13 cellular contexts compared by ENCODE assay signal in genomic region chr7:47452295-47452694, GRCh38.
A peak's percentile ranks its signal among the peaks of the same experiment; 100 is the strongest.
DNase-seq lines count a peak whose midpoint lies in the region; ATAC-seq and TF ChIP-seq lines count a peak whose summit lies in the region.
"Had no signal": no experiment of that assay in that cellular context is flagged by ENCODE, and none has a peak within 500 bp of the region (broad histone marks: within the 10 kb centered on the region; RNA-seq: fewer than 3 reads in every experiment).

No MANE protein-coding gene starts in this region.

- no peaks in the 10 kb centered on the region for H3K27me3 Mint-ChIP-seq in MCF 10A (ENCODE audit: insufficient read depth, unreplicated experiment)
- H3K27me3 Mint-ChIP-seq: activated B cell treated with CpG ODN at 0.5 μM for 24 hours had no signal

- ATAC-seq in lower lobe of right lung, result peak in 1 of 2 donors; percentile 18
- ATAC-seq in HG03571 (IDR thresholded peaks at IDR 0.05; ENCODE audit: unreplicated experiment), result no peak
- no peak for ATAC-seq in GM18511 (IDR thresholded peaks at IDR 0.05; ENCODE audit: unreplicated experiment)

- peak overlapping the region; percentile 3 to 80 (median 68) for H3K9ac ChIP-seq in subcutaneous abdominal adipose tissue (ENCODE audit: low read length in 5 of 5)
- H3K9ac ChIP-seq in Karpas-422 (ENCODE audit: low read length), result no peak overlapping the region

- H4K20me1 ChIP-seq in PC-9 (ENCODE audit: insufficient read depth) (peaks cover 78% of the 10 kb centered on the region), Karpas-422 (ENCODE audit: insufficient read depth, low read depth, low read length) (no peaks in the 10 kb centered on the region)

- H3K4me1 ChIP-seq in PC-9 (replicated peaks; ENCODE audit: insufficient read depth), result peaks cover 91% of the 10 kb centered on the region
- H3K4me1 ChIP-seq in lower lobe of right lung, result peaks cover 47% of the 10 kb centered on the region
- H3K4me1 ChIP-seq in subcutaneous abdominal adipose tissue (ENCODE audit: control insufficient read depth in 5 of 5, insufficient read depth in 5 of 5, low read length in 5 of 5), result peaks cover 6 to 60% (median 50%) of the 10 kb centered on the region in 5 donors
- H3K4me1 ChIP-seq in Karpas-422 (ENCODE audit: low read length), result no peaks in the 10 kb centered on the region

- H3K4me2 ChIP-seq in PC-9 (peak overlapping the region; percentile 86), Karpas-422 (ENCODE audit: low read depth, low read length, poor library complexity, severe bottlenecking) (no peak overlapping the region)

- no peak for DNase-seq in PC-9
- DNase-seq in MCF 10A (ENCODE audit: unreplicated experiment), result no peak
- DNase-seq in lower lobe of right lung, result no peak
- no peak for DNase-seq in NCI-H524 (lab: John Stamatoyannopoulos, UW)
- no peak for DNase-seq in Karpas-422
- DNase-seq: activated B cell treated with CpG ODN at 0.5 μM for 24 hours; CD4-positive, alpha-beta memory T cell; NCI-H446 treated with DMSO at 0.1 percent for 48 hours; SIG-M5 had no signal

- H3K9me2 ChIP-seq in PC-9 (ENCODE audit: insufficient read depth) (no peaks in the 10 kb centered on the region), Karpas-422 (replicated peaks; ENCODE audit: insufficient read depth, low read length) (no peaks in the 10 kb centered on the region)

- H3K4me3 ChIP-seq in PC-9 (peak overlapping the region; percentile 58), lower lobe of right lung (peak overlapping the region; percentile 25), subcutaneous abdominal adipose tissue (ENCODE audit: low read depth in 1 of 5, low read length in 5 of 5) (peak overlapping the region; percentile 38 to 63 (median 44)), Karpas-422 (ENCODE audit: low read length) (no peak overlapping the region)
- H3K4me3 ChIP-seq: mucosa of descending colon had no signal

- POLR2A ChIA-PET in PC-9 (lab: Charles Lee; ENCODE audit: unreplicated experiment), result interaction anchor here (0.7 kb wide), 1 partner anchor 630 kb away, joined by 4 read pairs; no protein-coding TSS in a partner anchor
- POLR2A ChIA-PET in MCF 10A (lab: Yijun Ruan, JAX), result interaction anchor here (0.9 to 2.7 kb wide), 4 partner anchors 9 to 116 kb away, joined by 3 to 10 read pairs (median 4); no protein-coding TSS in a partner anchor

- H3K4me3 Mint-ChIP-seq in MCF 10A (ENCODE audit: unreplicated experiment), result peak overlapping the region; percentile 9
- H3K4me3 Mint-ChIP-seq: activated B cell treated with CpG ODN at 0.5 μM for 24 hours; CD4-positive, alpha-beta memory T cell had no signal

- H3K36me3 ChIP-seq in PC-9 (ENCODE audit: low read depth), result peaks cover 39% of the 10 kb centered on the region; the same call in 1 of the 2 replicates
- H3K36me3 ChIP-seq in lower lobe of right lung, result peaks cover 6% of the 10 kb centered on the region
- peaks cover 0 to 5% (median 0%) of the 10 kb centered on the region in 5 donors for H3K36me3 ChIP-seq in subcutaneous abdominal adipose tissue (ENCODE audit: control insufficient read depth in 5 of 5, insufficient read depth in 5 of 5, low read length in 5 of 5)
- no peaks in the 10 kb centered on the region for H3K36me3 ChIP-seq in Karpas-422 (ENCODE audit: insufficient read depth, low read length)

- no peaks in the 10 kb centered on the region for H3K36me3 Mint-ChIP-seq in MCF 10A (ENCODE audit: insufficient read depth, unreplicated experiment)
- H3K36me3 Mint-ChIP-seq: CD4-positive, alpha-beta memory T cell had no signal

- H3K27me3 ChIP-seq in PC-9 (ENCODE audit: insufficient read depth, low read depth) (no peaks in the 10 kb centered on the region), lower lobe of right lung (ENCODE audit: low read depth) (no peaks in the 10 kb centered on the region), subcutaneous abdominal adipose tissue (ENCODE audit: control insufficient read depth in 5 of 5, insufficient read depth in 4 of 5, low read length in 5 of 5) (no peaks in the 10 kb centered on the region), Karpas-422 (ENCODE audit: low read length) (no peaks in the 10 kb centered on the region)

- H3K79me2 ChIP-seq in PC-9 (ENCODE audit: low read depth) (peaks cover 88% of the 10 kb centered on the region), Karpas-422 (ENCODE audit: low read length) (peaks cover 73% of the 10 kb centered on the region)

- no peak overlapping the region for H2AFZ ChIP-seq in PC-9
- H2AFZ ChIP-seq in Karpas-422 (ENCODE audit: low read length), result no peak overlapping the region

- H3K9me3 Mint-ChIP-seq in MCF 10A (ENCODE audit: unreplicated experiment), result no peaks in the 10 kb centered on the region
- H3K9me3 Mint-ChIP-seq: activated B cell treated with CpG ODN at 0.5 μM for 24 hours had no signal

- peaks cover 41% of the 10 kb centered on the region for H3K4me1 Mint-ChIP-seq in MCF 10A (ENCODE audit: insufficient read depth, unreplicated experiment)
- H3K4me1 Mint-ChIP-seq: CD4-positive, alpha-beta memory T cell had no signal

- no peak for TF ChIP-seq CTCF in PC-9 (conservative IDR thresholded peaks at IDR 0.05)
- no peak for TF ChIP-seq CTCF in MCF 10A (IDR thresholded peaks at IDR 0.05; ENCODE audit: unreplicated experiment)
- no peak for TF ChIP-seq CTCF in lower lobe of right lung (IDR thresholded peaks at IDR 0.05)

- CTCF ChIA-PET in PC-9 (lab: Charles Lee) (no interaction called here), MCF 10A (lab: Yijun Ruan, JAX) (interaction anchor here (0.6 to 1.8 kb wide), 10 partner anchors 8 to 376 kb away, joined by 3 to 5 read pairs (median 4); no protein-coding TSS in a partner anchor)

- H3K9me3 ChIP-seq in PC-9 (ENCODE audit: insufficient read depth, low read depth) (no peaks in the 10 kb centered on the region), lower lobe of right lung (no peaks in the 10 kb centered on the region), subcutaneous abdominal adipose tissue (ENCODE audit: control insufficient read depth in 5 of 5, low read length in 5 of 5) (no peaks in the 10 kb centered on the region), Karpas-422 (ENCODE audit: low read length) (no peaks in the 10 kb centered on the region)
- H3K9me3 ChIP-seq: mucosa of descending colon had no signal

- intact Hi-C loops in PC-9 (cut with micrococcal nuclease; ENCODE audit: unreplicated experiment) (loop anchor here (2.0 kb wide), 1 partner anchor 91 kb away; no protein-coding TSS in a partner anchor), MCF 10A (cut with micrococcal nuclease) (loop anchor here (5.0 to 10.0 kb wide), 2 partner anchors 120 to 213 kb away; no protein-coding TSS in a partner anchor), lower lobe of right lung (cut with DNase I) (no loop called here)

- peaks cover 90% of the 10 kb centered on the region for H3F3A ChIP-seq in PC-9 (ENCODE audit: insufficient read depth, low read depth)

- BruUV-seq in PC-9 (replicated peaks; lab: Mats Ljungman, UMichigan), result no TSS peak
- BruUV-seq in MCF 10A (replicated peaks; lab: Mats Ljungman, UMichigan), result no TSS peak

- H3K27ac ChIP-seq in PC-9, result peak overlapping the region; percentile 83
- H3K27ac ChIP-seq in lower lobe of right lung, result peak overlapping the region; percentile 87
- H3K27ac ChIP-seq in subcutaneous abdominal adipose tissue (ENCODE audit: low read depth, low read length), result peak overlapping the region; percentile 97
- H3K27ac ChIP-seq in Karpas-422 (ENCODE audit: low read length), result no peak overlapping the region

- peak overlapping the region; percentile 77 for H3K27ac Mint-ChIP-seq in MCF 10A (ENCODE audit: low read depth, unreplicated experiment)
- H3K27ac Mint-ChIP-seq: activated B cell treated with CpG ODN at 0.5 μM for 24 hours; CD4-positive, alpha-beta memory T cell had no signal
